20 cellular contexts compared by ENCODE assay signal in the genomic region with DNA sequence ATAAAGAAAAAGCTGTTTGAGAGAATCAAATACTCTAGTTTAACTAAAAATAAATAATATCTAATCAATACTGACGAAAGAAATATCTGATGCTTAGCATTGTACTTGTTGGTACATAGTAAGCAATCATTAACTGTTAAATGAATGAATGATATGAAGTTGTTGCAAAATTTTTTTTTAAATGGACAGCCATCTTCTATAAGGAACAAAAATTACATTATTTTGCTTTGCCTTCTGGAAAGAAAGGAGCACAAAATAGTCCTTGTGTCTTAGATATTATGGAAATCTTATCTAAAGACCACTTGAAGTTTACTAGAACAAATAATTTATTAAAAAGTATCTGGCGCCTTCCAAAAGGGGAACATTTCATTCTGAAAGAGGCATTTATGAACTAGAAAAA. TPM values are rescaled to one million over a fixed set of nuclear protein-coding genes. Genes with fewer than 3 reads are reported as not detected.
DNase-seq lines count a peak whose midpoint lies in the region; FAIRE-seq and TF ChIP-seq lines count a peak whose summit lies in the region.
"Had no signal": no experiment of that assay in that cellular context is flagged by ENCODE, and none has a peak within 500 bp of the region (broad histone marks: within the 10 kb centered on the region; RNA-seq: fewer than 3 reads in every experiment).

No MANE protein-coding gene starts in this region.

- no peaks in the 10 kb centered on the region for H3K36me3 ChIP-seq in SU-DHL-6 (ENCODE audit: low read length)
- H3K36me3 ChIP-seq in small intestine (ENCODE audit: control insufficient read depth in 2 of 2, insufficient read depth in 2 of 2, low read length in 2 of 2), result peaks cover 0 to 1% of the 10 kb centered on the region in 2 donors

- 0 out of 2 replicates have a peak, but pooled peaks cover 5% of the 10 kb centered on the region for H3F3A ChIP-seq in SU-DHL-6 (ENCODE audit: insufficient read depth)

- H3K27ac Mint-ChIP-seq in activated naive CD4-positive, alpha-beta T cell treated with anti-CD3 and anti-CD28 coated beads, Interleukin-2, amount 50 U/mL, for 24 hours, result no peak overlapping the region
- no peak overlapping the region for H3K27ac Mint-ChIP-seq in activated naive CD4-positive, alpha-beta T cell treated with anti-CD3 and anti-CD28 coated beads, Interleukin-2, amount 10 ng/mL, durations not matched to agents 7 days and 5 days

- H3K27ac ChIP-seq in SU-DHL-6 (ENCODE audit: low read depth, low read length) (no peak overlapping the region), small intestine (ENCODE audit: low read depth in 1 of 2, low read length in 1 of 2) (no peak overlapping the region)
- H3K27ac ChIP-seq: A549; BLaER1 treated with 17β-estradiol and CSF1 and Interleukin-3, amounts not matched to agents 10 nM and 100 nM; SK-N-MC had no signal

- H3K27me3 Mint-ChIP-seq in activated naive CD4-positive, alpha-beta T cell treated with anti-CD3 and anti-CD28 coated beads, Interleukin-2, amount 50 U/mL, for 24 hours, result no peaks in the 10 kb centered on the region
- no peaks in the 10 kb centered on the region for H3K27me3 Mint-ChIP-seq in activated naive CD4-positive, alpha-beta T cell treated with anti-CD3 and anti-CD28 coated beads, Interleukin-2, amount 10 ng/mL, durations not matched to agents 7 days and 5 days
- H3K27me3 Mint-ChIP-seq: IgD-negative memory B cell had no signal

- peaks cover 85% of the 10 kb centered on the region for H3K79me2 ChIP-seq in SU-DHL-6 (ENCODE audit: insufficient read depth, low read length)

- no peak overlapping the region for H2AFZ ChIP-seq in SU-DHL-6 (ENCODE audit: low read depth, low read length, severe bottlenecking)

- no peaks in the 10 kb centered on the region for H3K27me3 ChIP-seq in SU-DHL-6 (ENCODE audit: low read length)
- H3K27me3 ChIP-seq in small intestine (ENCODE audit: control insufficient read depth in 2 of 2, insufficient read depth in 2 of 2, low read length in 2 of 2), result no peaks in the 10 kb centered on the region
- H3K27me3 ChIP-seq: BLaER1 treated with 17β-estradiol and CSF1 and Interleukin-3, amounts not matched to agents 10 nM and 100 nM had no signal

- H3K9me3 Mint-ChIP-seq in activated naive CD4-positive, alpha-beta T cell treated with anti-CD3 and anti-CD28 coated beads, Interleukin-2, amount 50 U/mL, for 24 hours, result no peaks in the 10 kb centered on the region
- peaks cover 2% of the 10 kb centered on the region for H3K9me3 Mint-ChIP-seq in activated naive CD4-positive, alpha-beta T cell treated with anti-CD3 and anti-CD28 coated beads, Interleukin-2, amount 10 ng/mL, durations not matched to agents 7 days and 5 days
- H3K9me3 Mint-ChIP-seq: IgD-negative memory B cell had no signal

- no peaks in the 10 kb centered on the region for H3K9me2 ChIP-seq in SU-DHL-6 (replicated peaks; ENCODE audit: insufficient read depth, low read length)

- H3K36me3 Mint-ChIP-seq in activated naive CD4-positive, alpha-beta T cell treated with anti-CD3 and anti-CD28 coated beads, Interleukin-2, amount 50 U/mL, for 24 hours, result peaks cover 47% of the 10 kb centered on the region
- peaks cover 47% of the 10 kb centered on the region for H3K36me3 Mint-ChIP-seq in activated naive CD4-positive, alpha-beta T cell treated with anti-CD3 and anti-CD28 coated beads, Interleukin-2, amount 10 ng/mL, durations not matched to agents 7 days and 5 days

- peaks cover 0 to 4% of the 10 kb centered on the region in 2 donors for H3K4me1 ChIP-seq in small intestine (ENCODE audit: control insufficient read depth in 2 of 2, insufficient read depth in 1 of 2, low read depth in 1 of 2, low read length in 1 of 2)

- H3K4me3 ChIP-seq in SU-DHL-6 (ENCODE audit: insufficient read depth, low read length, poor library complexity, severe bottlenecking) (no peak overlapping the region), small intestine (ENCODE audit: low read depth in 1 of 2, low read length in 2 of 2) (no peak overlapping the region)
- H3K4me3 ChIP-seq: A549, SK-N-MC had no signal

- WGBS in small intestine, 3 donors, result 83 to 89% (median 84%) methylated on average over 2 of the region's 2 CpGs

- no peaks in the 10 kb centered on the region for H4K20me1 ChIP-seq in SU-DHL-6 (ENCODE audit: low read depth, low read length)

- TF ChIP-seq CTCF in SU-DHL-6 (IDR thresholded peaks at IDR 0.05; ENCODE audit: insufficient read depth, low read length, poor library complexity, severe bottlenecking), result no peak

- H3K9me3 ChIP-seq in SU-DHL-6 (ENCODE audit: insufficient read depth, low read length) (no peaks in the 10 kb centered on the region), small intestine (ENCODE audit: control insufficient read depth, low read depth) (no peaks in the 10 kb centered on the region)
- H3K9me3 ChIP-seq: A549 had no signal

- H3K4me2 ChIP-seq in SU-DHL-6 (ENCODE audit: low read depth, low read length, poor library complexity, severe bottlenecking), result peak overlapping the region; percentile 96

- DNase-seq in activated naive CD4-positive, alpha-beta T cell treated with anti-CD3 and anti-CD28 coated beads, Interleukin-2, amount 10 ng/mL, durations not matched to agents 7 days and 5 days, result no peak
- DNase-seq in COLO829 (ENCODE audit: low spot score) (peak; percentile 39), small intestine (no peak), NCI-H510A (lab: John Stamatoyannopoulos, UW) (no peak), HuH-7 (ENCODE audit: low spot score) (no peak), dermis blood vessel endothelial cell (no peak)
- DNase-seq: DMS79; H7; NCI-H1105; NCI-H2081 treated with DMSO at 0.1 percent for 48 hours; NCI-H748 treated with DMSO at 0.1 percent for 48 hours; NK-92 treated with Interleukin-12 subunit alpha and Interleukin-12 subunit beta, amount 100 ng/mL, for 24 hours; OCI-M1; SHP77 had no signal

- CTCF ChIA-PET in activated naive CD4-positive, alpha-beta T cell treated with anti-CD3 and anti-CD28 coated beads, Interleukin-2, amount 10 ng/mL, durations not matched to agents 7 days and 5 days (lab: Charles Lee), result no interaction called here

- FAIRE-seq in small intestine (lab: Jason Lieb, UNC), result peak; percentile 41
- FAIRE-seq: A549 had no signal

- peak overlapping the region; percentile 80 for H3K4me3 Mint-ChIP-seq in activated naive CD4-positive, alpha-beta T cell treated with anti-CD3 and anti-CD28 coated beads, Interleukin-2, amount 50 U/mL, for 24 hours
- H3K4me3 Mint-ChIP-seq in activated naive CD4-positive, alpha-beta T cell treated with anti-CD3 and anti-CD28 coated beads, Interleukin-2, amount 10 ng/mL, durations not matched to agents 7 days and 5 days, result no peak overlapping the region

- no peak overlapping the region for H3K9ac ChIP-seq in SU-DHL-6 (ENCODE audit: low read length)

- H3K4me1 Mint-ChIP-seq in activated naive CD4-positive, alpha-beta T cell treated with anti-CD3 and anti-CD28 coated beads, Interleukin-2, amount 50 U/mL, for 24 hours, result peaks cover 51% of the 10 kb centered on the region
- peaks cover 52% of the 10 kb centered on the region for H3K4me1 Mint-ChIP-seq in activated naive CD4-positive, alpha-beta T cell treated with anti-CD3 and anti-CD28 coated beads, Interleukin-2, amount 10 ng/mL, durations not matched to agents 7 days and 5 days

RNA-seq across cellular contexts. Expression of gene NFKB1, which starts 4.5 kb away (rescaled TPM):
- polyA plus RNA-seq in small intestine, result 10 to 100 TPM; 12.7 to 19.0 (median 16.8) TPM
- 64.5 and 73.2 TPM in 2 replicates for total RNA-seq in dermis blood vessel endothelial cell
